1 cellular context compared by ENCODE assay signal in genomic region chr18:33660696-33661310, GRCh38.
TF ChIP-seq lines count a peak whose summit lies in the region.

No MANE protein-coding gene starts in this region.

TF ChIP-seq in HEK293, 187 proteins besides CTCF, POLR2A, EP300 and RAD21 (continued from another document and continues in another):
- TF ChIP-seq TSHZ1 (tag by site-specific recombination; IDR thresholded peaks at IDR 0.05; ENCODE audit: borderline replicate concordance) (no peak), ZBTB1 (tag by site-specific recombination; IDR thresholded peaks at IDR 0.05) (no peak), ZNF843 (tag by site-specific recombination; IDR thresholded peaks at IDR 0.05) (peak; percentile 88), ZNF112 (tag by site-specific recombination; IDR thresholded peaks at IDR 0.05) (no peak), ZNF394 (tag by site-specific recombination; IDR thresholded peaks at IDR 0.05; ENCODE audit: borderline replicate concordance) (no peak), ZFHX2 (tag by site-specific recombination; conservative IDR thresholded peaks at IDR 0.05) (no peak), OVOL3 (tag by site-specific recombination; IDR thresholded peaks at IDR 0.05) (no peak), ZNF174 (tag by site-specific recombination; IDR thresholded peaks at IDR 0.05) (no peak), ZNF114 (tag by site-specific recombination; IDR thresholded peaks at IDR 0.05) (no peak), YY1 (tag by site-specific recombination; IDR thresholded peaks at IDR 0.05) (no peak), ZNF521 (tag by site-specific recombination; IDR thresholded peaks at IDR 0.05) (no peak), ZNF629 (tag by site-specific recombination; IDR thresholded peaks at IDR 0.05) (peak; percentile 64), PRDM1 (tag by site-specific recombination; IDR thresholded peaks at IDR 0.05) (no peak), ZNF513 (tag by site-specific recombination; IDR thresholded peaks at IDR 0.05) (0 out of 2 replicates have a peak, but pooled peaks have one; percentile 25), PRDM2 (tag by site-specific recombination; IDR thresholded peaks at IDR 0.05; ENCODE audit: borderline replicate concordance) (no peak), SCRT1 (tag by site-specific recombination; IDR thresholded peaks at IDR 0.05; ENCODE audit: borderline replicate concordance) (no peak), ZNF362 (tag by site-specific recombination; IDR thresholded peaks at IDR 0.05) (no peak), ZNF501 (tag by site-specific recombination; IDR thresholded peaks at IDR 0.05) (no peak), ZNF624 (tag by site-specific recombination; IDR thresholded peaks at IDR 0.05) (no peak), ZNF155 (tag by site-specific recombination; IDR thresholded peaks at IDR 0.05) (no peak), PRDM10 (tag by site-specific recombination; IDR thresholded peaks at IDR 0.05) (no peak), OSR2 (tag by site-specific recombination; IDR thresholded peaks at IDR 0.05) (no peak; the same call in 1 of the 2 replicates), ZNF514 (tag by site-specific recombination; IDR thresholded peaks at IDR 0.05) (no peak), ZNF580 (tag by site-specific recombination; IDR thresholded peaks at IDR 0.05) (0 out of 2 replicates have a peak, but pooled peaks have one; percentile 32), ZNF791 (tag by site-specific recombination; IDR thresholded peaks at IDR 0.05) (no peak), ZBTB10 (tag by site-specific recombination; IDR thresholded peaks at IDR 0.05) (no peak), ZNF140 (tag by site-specific recombination; IDR thresholded peaks at IDR 0.05) (no peak), GFI1B (tag by site-specific recombination; IDR thresholded peaks at IDR 0.05) (peak; percentile 54; the same call in 1 of the 2 replicates), ZBTB8A (tag by site-specific recombination; IDR thresholded peaks at IDR 0.05) (no peak), KLF8 (tag by site-specific recombination; IDR thresholded peaks at IDR 0.05) (no peak), ZNF473 (tag by site-specific recombination; IDR thresholded peaks at IDR 0.05) (no peak), ZBTB20 (tag by site-specific recombination; IDR thresholded peaks at IDR 0.05) (no peak), ZNF335 (tag by site-specific recombination; conservative IDR thresholded peaks at IDR 0.05) (0 out of 2 replicates have a peak, but pooled peaks have one; percentile 53), HOXD13 (CRISPR knock-in tag; IDR thresholded peaks at IDR 0.05; ENCODE audit: borderline replicate concordance) (no peak), ZNF221 (tag by site-specific recombination; IDR thresholded peaks at IDR 0.05; ENCODE audit: borderline replicate concordance) (no peak), ZNF561 (tag by site-specific recombination; IDR thresholded peaks at IDR 0.05; ENCODE audit: borderline replicate concordance) (no peak), ZNF433 (tag by site-specific recombination; IDR thresholded peaks at IDR 0.05; ENCODE audit: low read depth) (no peak), SP3 (tag by site-specific recombination; IDR thresholded peaks at IDR 0.05) (no peak), IKZF3 (tag by site-specific recombination; IDR thresholded peaks at IDR 0.05) (peak; percentile 84), PRDM4 (tag by site-specific recombination; IDR thresholded peaks at IDR 0.05) (0 out of 2 replicates have a peak, but pooled peaks have one; percentile 21), ZNF670 (tag by site-specific recombination; IDR thresholded peaks at IDR 0.05; ENCODE audit: low read depth) (no peak)
